ENCODE assay signal across 15 cellular contexts in genomic region chrX:37817579-37817978, GRCh38.
A peak's percentile ranks its signal among the peaks of the same experiment; 100 is the strongest.
DNase-seq lines count a peak whose midpoint lies in the region; ATAC-seq lines count a peak whose summit lies in the region.
"Had no signal": no experiment of that assay in that cellular context is flagged by ENCODE, and none has a peak within 500 bp of the region (broad histone marks: within the 10 kb centered on the region; RNA-seq: fewer than 3 reads in every experiment).

No MANE protein-coding gene starts in this region.

- ATAC-seq in GM18907 (IDR thresholded peaks at IDR 0.05; ENCODE audit: unreplicated experiment) (peak; percentile 46), HG02610 (IDR thresholded peaks at IDR 0.05; ENCODE audit: unreplicated experiment) (peak; percentile 39), HG03354 (IDR thresholded peaks at IDR 0.05; ENCODE audit: poor library complexity, severe bottlenecking, unreplicated experiment) (peak; percentile 68)
- ATAC-seq: natural killer cell had no signal

- DNase-seq in germinal center (ENCODE audit: low spot score): peak; percentile 10
- no peak for DNase-seq in NCI-H1105 (lab: John Stamatoyannopoulos, UW)
- no peak for DNase-seq in NCI-H1930 (lab: John Stamatoyannopoulos, UW)
- no peak for DNase-seq in islet precursor cell
- no peak for DNase-seq in HCEC 1CT
- DNase-seq: activated CD8-positive, alpha-beta memory T cell treated with anti-CD3 and anti-CD28 coated beads for 24 hours; activated gamma-delta T cell treated with Interleukin-2 at 50 U/mL for 16 hours; DMS79; effector memory CD4-positive, alpha-beta T cell; natural killer cell; NCI-H2171; stimulated activated CD4-positive, alpha-beta T cell treated with anti-CD3 and anti-CD28 coated beads, Interleukin-2, amount 100 ng/mL, for 48 hours had no signal
